Comparison of ENCODE assay signal across 9 cellular contexts in the genomic region with DNA sequence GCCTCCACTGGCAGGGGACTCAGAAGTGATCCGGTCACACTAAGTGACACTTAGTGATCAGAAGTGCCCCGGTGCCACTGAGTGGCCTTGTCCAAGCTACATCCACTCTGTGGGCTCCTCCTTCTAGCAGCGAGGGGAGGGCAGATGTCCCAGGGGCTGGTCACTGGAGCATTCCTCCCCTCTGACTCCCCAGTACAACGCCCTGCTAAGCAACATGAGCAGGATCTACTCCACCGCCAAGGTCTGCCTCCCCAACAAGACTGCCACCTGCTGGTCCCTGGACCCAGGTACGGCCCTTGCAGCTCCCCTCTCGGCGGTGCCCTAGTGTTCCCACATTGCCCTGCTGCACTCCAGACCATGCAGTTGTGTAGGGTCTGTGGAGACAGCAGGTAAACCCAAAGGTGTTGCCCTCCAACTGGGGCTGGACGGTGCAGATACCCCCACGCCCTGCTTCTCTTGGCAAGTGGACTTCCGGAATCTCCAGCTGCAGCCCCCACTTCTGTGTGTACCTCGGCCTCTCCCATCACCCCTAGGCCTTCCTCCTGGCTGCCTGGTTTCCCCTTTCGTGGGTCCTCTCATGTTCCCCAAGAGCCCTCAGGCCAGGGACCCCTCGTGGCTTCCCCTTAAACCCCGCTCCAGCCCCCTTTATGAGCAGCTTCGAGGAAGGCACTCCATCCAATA. TPM values are rescaled to one million over a fixed set of nuclear protein-coding genes. Genes with fewer than 3 reads are reported as not detected.
DNase-seq lines count a peak whose midpoint lies in the region; ATAC-seq and TF ChIP-seq lines count a peak whose summit lies in the region.
"Had no signal": no experiment of that assay in that cellular context is flagged by ENCODE, and none has a peak within 500 bp of the region (broad histone marks: within the 10 kb centered on the region; RNA-seq: fewer than 3 reads in every experiment).

No MANE protein-coding gene starts in this region.

- peak; percentile 61 for TF ChIP-seq CTCF in CD8-positive, alpha-beta T cell (IDR thresholded peaks at IDR 0.05)
- peak; percentile 86 for TF ChIP-seq CTCF in LNCAP (IDR thresholded peaks at IDR 0.05)
- peak; percentile 75 for TF ChIP-seq CTCF in progenitor cell of endocrine pancreas (IDR thresholded peaks at IDR 0.05; ENCODE audit: unreplicated experiment)
- peak; percentile 77 for TF ChIP-seq CTCF in upper lobe of right lung (IDR thresholded peaks at IDR 0.05)

- peak overlapping the region; percentile 57 for H3K4me3 Mint-ChIP-seq in CD8-positive, alpha-beta T cell
- H3K4me3 Mint-ChIP-seq in activated naive CD4-positive, alpha-beta T cell treated with anti-CD3 and anti-CD28 coated beads, Interleukin-2, amount 10 ng/mL, durations not matched to agents 7 days and 5 days = peak overlapping the region; percentile 17
- no peak overlapping the region for H3K4me3 Mint-ChIP-seq in progenitor cell of endocrine pancreas (ENCODE audit: low read depth)

- no peaks in the 10 kb centered on the region for H3K36me3 ChIP-seq in CD8-positive, alpha-beta T cell (ENCODE audit: insufficient read depth, low read length)
- no peaks in the 10 kb centered on the region for H3K36me3 ChIP-seq in upper lobe of right lung

- H3K27me3 Mint-ChIP-seq in CD8-positive, alpha-beta T cell (ENCODE audit: low read depth) = peaks cover 26% of the 10 kb centered on the region
- peaks cover 80% of the 10 kb centered on the region for H3K27me3 Mint-ChIP-seq in activated naive CD4-positive, alpha-beta T cell treated with anti-CD3 and anti-CD28 coated beads, Interleukin-2, amount 10 ng/mL, durations not matched to agents 7 days and 5 days
- peaks cover 29% of the 10 kb centered on the region for H3K27me3 Mint-ChIP-seq in progenitor cell of endocrine pancreas

- no peaks in the 10 kb centered on the region for H3K36me3 Mint-ChIP-seq in CD8-positive, alpha-beta T cell
- no peaks in the 10 kb centered on the region for H3K36me3 Mint-ChIP-seq in activated naive CD4-positive, alpha-beta T cell treated with anti-CD3 and anti-CD28 coated beads, Interleukin-2, amount 10 ng/mL, durations not matched to agents 7 days and 5 days
- no peaks in the 10 kb centered on the region for H3K36me3 Mint-ChIP-seq in progenitor cell of endocrine pancreas (ENCODE audit: insufficient read depth)

- peaks cover 14% of the 10 kb centered on the region for H3K27me3 ChIP-seq in CD8-positive, alpha-beta T cell (ENCODE audit: insufficient read depth, low read length)
- H3K27me3 ChIP-seq in upper lobe of right lung = peaks cover 16% of the 10 kb centered on the region

- H3K27ac ChIP-seq in CD8-positive, alpha-beta T cell (ENCODE audit: low read depth, low read length) = no peak overlapping the region
- H3K27ac ChIP-seq in upper lobe of right lung = no peak overlapping the region

- POLR2A ChIA-PET in CD8-positive, alpha-beta T cell (lab: Charles Lee) = interaction anchor here (0.6 to 2.2 kb wide), 8 partner anchors 17 to 133 kb away, joined by 3 to 7 read pairs (median 4); no protein-coding TSS in a partner anchor

- H3K4me3 ChIP-seq in CD8-positive, alpha-beta T cell (ENCODE audit: low read depth, low read length) = no peak overlapping the region
- peak overlapping the region; percentile 51 for H3K4me3 ChIP-seq in upper lobe of right lung

- H3K27ac Mint-ChIP-seq in CD8-positive, alpha-beta T cell = no peak overlapping the region
- peak overlapping the region; percentile 21 for H3K27ac Mint-ChIP-seq in activated naive CD4-positive, alpha-beta T cell treated with anti-CD3 and anti-CD28 coated beads, Interleukin-2, amount 10 ng/mL, durations not matched to agents 7 days and 5 days
- H3K27ac Mint-ChIP-seq in progenitor cell of endocrine pancreas = no peak overlapping the region

- peak; percentile 60 to 82 (median 75) for DNase-seq in CD8-positive, alpha-beta T cell
- DNase-seq in activated naive CD4-positive, alpha-beta T cell treated with anti-CD3 and anti-CD28 coated beads, Interleukin-2, amount 10 ng/mL, durations not matched to agents 7 days and 5 days = peak; percentile 88
- DNase-seq in head of caudate nucleus = peak; percentile 38 to 88 (median 75)
- peak; percentile 69 for DNase-seq in progenitor cell of endocrine pancreas (ENCODE audit: low spot score, unreplicated experiment)
- DNase-seq in upper lobe of right lung = peak; percentile 90

- H3K9me3 Mint-ChIP-seq in CD8-positive, alpha-beta T cell = no peaks in the 10 kb centered on the region
- no peaks in the 10 kb centered on the region for H3K9me3 Mint-ChIP-seq in activated naive CD4-positive, alpha-beta T cell treated with anti-CD3 and anti-CD28 coated beads, Interleukin-2, amount 10 ng/mL, durations not matched to agents 7 days and 5 days
- H3K9me3 Mint-ChIP-seq in progenitor cell of endocrine pancreas (ENCODE audit: low read depth) = no peaks in the 10 kb centered on the region

- H3K4me1 ChIP-seq in CD8-positive, alpha-beta T cell (ENCODE audit: insufficient read depth, low read length) = peaks cover 14% of the 10 kb centered on the region
- peaks cover 32% of the 10 kb centered on the region for H3K4me1 ChIP-seq in upper lobe of right lung

- CTCF ChIA-PET in CD8-positive, alpha-beta T cell (lab: Charles Lee) = interaction anchor here (0.7 to 10.9 kb wide), 21 partner anchors 8 to 136 kb away, joined by 3 to 282 read pairs (median 6); a partner anchor contains a TSS
- CTCF ChIA-PET in activated naive CD4-positive, alpha-beta T cell treated with anti-CD3 and anti-CD28 coated beads, Interleukin-2, amount 10 ng/mL, durations not matched to agents 7 days and 5 days (lab: Charles Lee) = interaction anchor here (0.6 to 8.7 kb wide), 23 partner anchors 8 to 201 kb away, joined by 3 to 235 read pairs (median 5); no protein-coding TSS in a partner anchor

- ATAC-seq in CD8-positive, alpha-beta T cell = peak; percentile 81
- ATAC-seq in GM21367 (IDR thresholded peaks at IDR 0.05; ENCODE audit: unreplicated experiment) = peak; percentile 69
- ATAC-seq in SK-N-SH treated with all-trans-retinoic acid at 6 μM for 48 hours = peak; percentile 94
- ATAC-seq in upper lobe of right lung = peak; percentile 90

- H3K9me3 ChIP-seq in CD8-positive, alpha-beta T cell (ENCODE audit: low read length) = no peaks in the 10 kb centered on the region
- no peaks in the 10 kb centered on the region for H3K9me3 ChIP-seq in upper lobe of right lung

- H3K4me1 Mint-ChIP-seq in CD8-positive, alpha-beta T cell (ENCODE audit: low read depth) = peaks cover 11% of the 10 kb centered on the region
- peaks cover 18% of the 10 kb centered on the region for H3K4me1 Mint-ChIP-seq in activated naive CD4-positive, alpha-beta T cell treated with anti-CD3 and anti-CD28 coated beads, Interleukin-2, amount 10 ng/mL, durations not matched to agents 7 days and 5 days
- peaks cover 7% of the 10 kb centered on the region for H3K4me1 Mint-ChIP-seq in progenitor cell of endocrine pancreas (ENCODE audit: low read depth)

- intact Hi-C loops in CD8-positive, alpha-beta T cell (cut with DNase I, micrococcal nuclease) = loop anchor here (1.0 to 5.0 kb wide), 3 partner anchors 37 to 133 kb away; no protein-coding TSS in a partner anchor
- intact Hi-C loops in head of caudate nucleus (cut with DNase I) (loop anchor here (5.0 kb wide), 1 partner anchor 37 kb away; no protein-coding TSS in a partner anchor), upper lobe of right lung (cut with DNase I) (loop anchor here (5.0 kb wide), 1 partner anchor 37 kb away; no protein-coding TSS in a partner anchor)

TF ChIP-seq in SK-N-SH treated with all-trans-retinoic acid at 6 μM for 48 hours, 23 proteins besides CTCF, POLR2A, EP300 and RAD21 (continues in another document):
- TF ChIP-seq ZNF70 (CRISPR knock-in tag; IDR thresholded peaks at IDR 0.05) = no peak
- TF ChIP-seq ESRRG (CRISPR knock-in tag; IDR thresholded peaks at IDR 0.05) = no peak
- TF ChIP-seq RARB (CRISPR knock-in tag; IDR thresholded peaks at IDR 0.05) = no peak
- no peak for TF ChIP-seq TOX (CRISPR knock-in tag; IDR thresholded peaks at IDR 0.05; ENCODE audit: borderline replicate concordance)
- TF ChIP-seq, protein P1, sequence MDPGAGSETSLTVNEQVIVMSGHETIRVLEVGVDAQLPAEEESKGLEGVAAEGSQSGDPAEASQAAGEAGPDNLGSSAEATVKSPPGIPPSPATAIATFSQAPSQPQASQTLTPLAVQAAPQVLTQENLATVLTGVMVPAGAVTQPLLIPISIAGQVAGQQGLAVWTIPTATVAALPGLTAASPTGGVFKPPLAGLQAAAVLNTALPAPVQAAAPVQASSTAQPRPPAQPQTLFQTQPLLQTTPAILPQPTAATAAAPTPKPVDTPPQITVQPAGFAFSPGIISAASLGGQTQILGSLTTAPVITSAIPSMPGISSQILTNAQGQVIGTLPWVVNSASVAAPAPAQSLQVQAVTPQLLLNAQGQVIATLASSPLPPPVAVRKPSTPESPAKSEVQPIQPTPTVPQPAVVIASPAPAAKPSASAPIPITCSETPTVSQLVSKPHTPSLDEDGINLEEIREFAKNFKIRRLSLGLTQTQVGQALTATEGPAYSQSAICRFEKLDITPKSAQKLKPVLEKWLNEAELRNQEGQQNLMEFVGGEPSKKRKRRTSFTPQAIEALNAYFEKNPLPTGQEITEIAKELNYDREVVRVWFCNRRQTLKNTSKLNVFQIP (CRISPR knock-in tag; IDR thresholded peaks at IDR 0.05; ENCODE audit: borderline replicate concordance, low read depth) = no peak
- no peak for TF ChIP-seq ZFP3 (CRISPR knock-in tag; IDR thresholded peaks at IDR 0.05)
- TF ChIP-seq SNAI2 (CRISPR knock-in tag; IDR thresholded peaks at IDR 0.05) = no peak

RNA-seq across cellular contexts. Expression of a gene that starts 2.1 kb away (rescaled TPM):
- 1 to 10 TPM; 4.3 to 5.5 TPM for total RNA-seq in CD8-positive, alpha-beta T cell
- 6.4 and 6.8 TPM in 2 replicates for total RNA-seq in progenitor cell of endocrine pancreas
- total RNA-seq in upper lobe of right lung = 64.1 TPM

RNA-seq across cellular contexts. Expression of a gene that starts 32.8 kb away (rescaled TPM):
- total RNA-seq in CD8-positive, alpha-beta T cell = 10 to 100 TPM; 13.7 to 14.9 TPM
- total RNA-seq in progenitor cell of endocrine pancreas (34.5 and 37.3 TPM in 2 replicates), upper lobe of right lung (55.5 TPM)

RNA-seq across cellular contexts. Expression of a gene that starts 44.2 kb away (rescaled TPM):
- total RNA-seq in CD8-positive, alpha-beta T cell = not detected
- total RNA-seq in progenitor cell of endocrine pancreas = 12.0 and 13.2 TPM in 2 replicates
- total RNA-seq in upper lobe of right lung = not detected
- total RNA-seq: activated CD8-positive, alpha-beta memory T cell treated with anti-CD3 and anti-CD28 coated beads for 36 hours had no signal

Comparison
In these comparisons a context has a peak if more than half of its experiments do, and no peak if none do; other contexts are left out.
1. RNA of a gene that starts 44.2 kb away (total RNA-seq): 12.0 to 13.2 TPM in progenitor cell of endocrine pancreas; not detected in upper lobe of right lung (single experiment) and not detected in CD8-positive, alpha-beta T cell; every median in the first group is over 10 times any median in the second.
2. Peak in every context shown above with its lines, with median percentiles within 50 percentile points of each other: ATAC-seq, DNase-seq and CTCF ChIP-seq.